In genomic region chr5:57939771-57940170, GRCh38 we compare ENCODE assay signal across 22 cellular contexts.
"Had no signal": no experiment of that assay in that cellular context is flagged by ENCODE, and none has a peak within 500 bp of the region (broad histone marks: within the 10 kb centered on the region; RNA-seq: fewer than 3 reads in every experiment).

No MANE protein-coding gene starts in this region.

- DNase-seq: activated CD4-positive, alpha-beta T cell treated with anti-CD3 and anti-CD28 coated beads, Interleukin-2, amount 10 ng/mL, durations not matched to agents 24 days and 14 days; activated CD4-positive, alpha-beta T cell treated with anti-CD3 and anti-CD28 coated beads, Interleukin-2, amount 50 U/mL, for 48 hours; activated CD4-positive, CD25-positive, alpha-beta regulatory T cell treated with anti-CD3 and anti-CD28 coated beads, Interleukin-2, amount 50 U/mL, for 72 hours; activated CD8-positive, alpha-beta memory T cell treated with anti-CD3 and anti-CD28 coated beads, Interleukin-2, amount 10 ng/mL, durations not matched to agents 7 days and 5 days; activated effector memory CD4-positive, alpha-beta T cell treated with Interleukin-2 at 50 U/mL for 16 hours; activated naive CD4-positive, alpha-beta T cell; activated T-cell treated with anti-CD3 and anti-CD28 coated beads, Interleukin-2, amount 50 U/mL, for 24 hours; aorta; central memory CD4-positive, alpha-beta T cell; NCI-H1092; NCI-H1417; NCI-H1930; NCI-H2171; NCI-H2227 treated with DMSO at 0.1 percent for 48 hours; NCI-H526 treated with DMSO at 0.1 percent for 48 hours; NCI-H82; Peyer's patch; SHP77; T-helper 17 cell; T-helper 9 cell had no signal

- H3K4me3 ChIP-seq: Peyer's patch had no signal

- H3K4me1 ChIP-seq: Peyer's patch had no signal

- ATAC-seq: activated CD8-positive, alpha-beta memory T cell treated with anti-CD3 and anti-CD28 coated beads, Interleukin-2, amount 10 ng/mL, durations not matched to agents 7 days and 5 days; T-helper 17 cell; WTC11 had no signal

- H3K27ac ChIP-seq: Peyer's patch had no signal

- H3K36me3 ChIP-seq: Peyer's patch had no signal

- H3K9me3 ChIP-seq: Peyer's patch had no signal

- FAIRE-seq: bronchial epithelial cell had no signal

- H3K27me3 ChIP-seq: Peyer's patch had no signal
